25 cellular contexts compared by ENCODE assay signal in genomic region chr3:121822973-121823372, GRCh38.
"Had no signal": no experiment of that assay in that cellular context is flagged by ENCODE, and none has a peak within 500 bp of the region (broad histone marks: within the 10 kb centered on the region; RNA-seq: fewer than 3 reads in every experiment).

No MANE protein-coding gene starts in this region.

- H3K4me1 Mint-ChIP-seq: mesothelial cell of epicardium, neural progenitor cell had no signal

- H3K27ac ChIP-seq: foreskin keratinocyte, hepatocyte, left ventricle myocardium inferior, lower lobe of right lung, neural progenitor cell, ovary, upper lobe of left lung, uterus had no signal

- DNase-seq: dermis blood vessel endothelial cell; erythroblast; foreskin keratinocyte; head of caudate nucleus; kidney; left cardiac atrium; left ventricle myocardium inferior; lower lobe of right lung; nucleus accumbens; ovary; right cardiac atrium; stimulated activated CD4-positive, alpha-beta T cell treated with anti-CD3 and anti-CD28 coated beads, Interleukin-4, amount 100 ng/mL, for 1 hour; stimulated activated CD8-positive, alpha-beta memory T cell treated with anti-CD3 and anti-CD28 coated beads, Interleukin-4, amount 100 ng/mL, for 48 hours; stimulated activated naive CD8-positive, alpha-beta T cell treated with anti-CD3 and anti-CD28 coated beads, Interleukin-15, Interleukin-2, amounts not matched to agents 100 U/mL and 50 U/mL, for 24 hours; tibial artery; upper lobe of left lung; uterus had no signal

- H3K9me3 ChIP-seq: ovary had no signal

- FAIRE-seq: endothelial cell of umbilical vein had no signal

- H3K4me2 ChIP-seq: hepatocyte, neural progenitor cell had no signal

- ATAC-seq: foreskin keratinocyte; left cardiac atrium; lower lobe of right lung; natural killer cell treated with Interleukin-12 subunit alpha and Interleukin-12 subunit beta and Interleukin-15 and Interleukin-18, amount 100 ng/mL, for 72 hours; right cardiac atrium; stimulated activated effector memory CD8-positive, alpha-beta T cell treated with anti-CD3 and anti-CD28 coated beads, Interleukin-12 subunit alpha, Interleukin-12 subunit beta, amount 100 ng/mL, for 72 hours; stimulated activated naive CD8-positive, alpha-beta T cell treated with anti-CD3 and anti-CD28 coated beads, Interleukin-15, Interleukin-2, amounts not matched to agents 100 U/mL and 50 U/mL, for 24 hours had no signal

- H3K9ac ChIP-seq: neural progenitor cell had no signal

- H3K4me3 Mint-ChIP-seq: memory B cell; mesothelial cell of epicardium; natural killer cell treated with Interleukin-12 subunit alpha and Interleukin-12 subunit beta and Interleukin-15 and Interleukin-18, amount 100 ng/mL, for 72 hours; neural progenitor cell; stimulated activated effector memory CD8-positive, alpha-beta T cell treated with anti-CD3 and anti-CD28 coated beads, Interleukin-12 subunit alpha, Interleukin-12 subunit beta, amount 100 ng/mL, for 72 hours had no signal

- H3K36me3 ChIP-seq: ovary, uterus had no signal

- H3K79me2 ChIP-seq: hepatocyte had no signal

- H3K27me3 Mint-ChIP-seq: memory B cell; natural killer cell treated with Interleukin-12 subunit alpha and Interleukin-12 subunit beta and Interleukin-15 and Interleukin-18, amount 100 ng/mL, for 72 hours; progenitor cell of endocrine pancreas had no signal

- H3K4me1 ChIP-seq: foreskin keratinocyte, lower lobe of right lung, neural progenitor cell, upper lobe of left lung, uterus had no signal

- H3K4me3 ChIP-seq: hepatocyte, left ventricle myocardium inferior, lower lobe of right lung, neural progenitor cell, ovary, tibial artery, upper lobe of left lung, uterus had no signal

- H3K27ac Mint-ChIP-seq: mesothelial cell of epicardium; natural killer cell treated with Interleukin-12 subunit alpha and Interleukin-12 subunit beta and Interleukin-15 and Interleukin-18, amount 100 ng/mL, for 72 hours; neural progenitor cell; progenitor cell of endocrine pancreas; stimulated activated effector memory CD8-positive, alpha-beta T cell treated with anti-CD3 and anti-CD28 coated beads, Interleukin-12 subunit alpha, Interleukin-12 subunit beta, amount 100 ng/mL, for 72 hours had no signal

- H2AFZ ChIP-seq: hepatocyte, neural progenitor cell had no signal

- H3K27me3 ChIP-seq: foreskin keratinocyte, hepatocyte, neural progenitor cell, ovary, tibial artery, upper lobe of left lung, uterus had no signal
